In the genomic region with DNA sequence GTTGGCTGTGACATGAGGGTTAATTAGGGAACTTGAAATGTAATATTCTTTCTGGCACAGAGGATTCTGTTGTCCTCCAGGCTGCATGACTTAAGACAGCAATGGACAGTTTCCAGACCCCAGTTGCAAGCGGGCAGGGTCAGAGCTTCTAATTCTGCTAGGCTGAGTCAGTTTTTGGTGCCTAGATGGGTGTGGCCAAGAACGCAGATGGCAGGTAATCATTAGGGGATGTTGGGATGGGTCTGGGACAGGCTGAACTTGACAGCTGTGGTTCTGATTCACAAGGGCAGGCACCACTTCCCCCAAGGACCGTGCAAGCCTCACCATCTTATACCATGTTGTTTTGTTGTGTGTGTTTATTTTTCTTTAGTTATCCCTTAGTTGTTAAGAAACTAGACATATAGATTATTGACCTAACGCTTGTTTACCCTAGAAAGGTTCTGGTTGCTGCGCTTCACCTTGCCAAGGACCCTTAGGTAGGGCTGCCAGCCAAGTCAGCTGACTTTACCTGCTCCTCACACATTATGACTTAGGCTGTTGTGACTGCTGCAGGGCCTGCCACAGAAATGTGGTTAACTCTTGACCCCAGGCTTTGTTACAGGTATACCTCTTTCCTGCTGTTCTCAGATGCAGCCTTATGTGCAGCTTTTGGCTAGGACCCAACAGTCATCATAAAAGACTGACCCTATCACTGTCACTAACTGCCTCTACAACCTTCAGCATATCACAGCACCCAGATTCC, we compare ENCODE assay signal across 13 cellular contexts.
DNase-seq lines count a peak whose midpoint lies in the region; ATAC-seq and TF ChIP-seq lines count a peak whose summit lies in the region.
"Had no signal": no experiment of that assay in that cellular context is flagged by ENCODE, and none has a peak within 500 bp of the region (broad histone marks: within the 10 kb centered on the region; RNA-seq: fewer than 3 reads in every experiment).

No MANE protein-coding gene starts in this region.

- peaks cover 0 to 9% (median 4%) of the 10 kb centered on the region in 3 donors for H3K9me3 Mint-ChIP-seq in T-cell
- H3K9me3 Mint-ChIP-seq in immature natural killer cell = no peaks in the 10 kb centered on the region
- H3K9me3 Mint-ChIP-seq in activated naive CD4-positive, alpha-beta T cell treated with anti-CD3 and anti-CD28 coated beads for 36 hours = no peaks in the 10 kb centered on the region
- H3K9me3 Mint-ChIP-seq: neural progenitor cell had no signal

- CTCF ChIA-PET in T-cell (lab: Charles Lee) = no interaction called here
- CTCF ChIA-PET in activated naive CD4-positive, alpha-beta T cell treated with anti-CD3 and anti-CD28 coated beads for 36 hours (lab: Charles Lee) = interaction anchor here (2.5 kb wide), 1 partner anchor 34 kb away, joined by 11 read pairs; no protein-coding TSS in a partner anchor

- H3K4me3 Mint-ChIP-seq in T-cell (peak overlapping the region in 1 of 3 donors; percentile 8), immature natural killer cell (peak overlapping the region; percentile 2 to 60 (median 43))
- no peak overlapping the region for H3K4me3 Mint-ChIP-seq in activated naive CD4-positive, alpha-beta T cell treated with anti-CD3 and anti-CD28 coated beads for 36 hours
- H3K4me3 Mint-ChIP-seq: neural progenitor cell had no signal

- TF ChIP-seq CTCF in BE2C (IDR thresholded peaks at IDR 0.05; ENCODE audit: low read depth, low read length) = no peak

- peak in 3 of 4 experiments; percentile 39 to 69 (median 53) for ATAC-seq in T-cell (replicated peaks in 1 of 4)

- no peaks in the 10 kb centered on the region for H3K36me3 ChIP-seq in BE2C
- H3K36me3 ChIP-seq: adrenal gland, neural progenitor cell had no signal

- H3K4me1 Mint-ChIP-seq in T-cell = peaks cover 74 to 94% (median 84%) of the 10 kb centered on the region in 3 donors
- H3K4me1 Mint-ChIP-seq in immature natural killer cell = peaks cover 59 to 70% of the 10 kb centered on the region in 2 donors
- peaks cover 79% of the 10 kb centered on the region for H3K4me1 Mint-ChIP-seq in activated naive CD4-positive, alpha-beta T cell treated with anti-CD3 and anti-CD28 coated beads for 36 hours (ENCODE audit: low read depth)

- intact Hi-C loops in activated naive CD4-positive, alpha-beta T cell treated with anti-CD3 and anti-CD28 coated beads for 36 hours (cut with micrococcal nuclease) = no loop called here

- H3K27ac Mint-ChIP-seq in T-cell = peak overlapping the region; percentile 34 to 86
- peak overlapping the region in 5 of 6 donors; percentile 32 to 73 (median 64) for H3K27ac Mint-ChIP-seq in immature natural killer cell
- no peak overlapping the region for H3K27ac Mint-ChIP-seq in activated naive CD4-positive, alpha-beta T cell treated with anti-CD3 and anti-CD28 coated beads for 36 hours
- H3K27ac Mint-ChIP-seq: neural progenitor cell had no signal

- H3K4me1 ChIP-seq in BE2C = peaks cover 6% of the 10 kb centered on the region
- H3K4me1 ChIP-seq: adrenal gland, Caco-2, neural progenitor cell, testis had no signal

- no peaks in the 10 kb centered on the region for H3K27me3 ChIP-seq in BE2C
- H3K27me3 ChIP-seq: adrenal gland, neural progenitor cell, testis had no signal

- H3K4me3 ChIP-seq in BE2C (ENCODE audit: low read depth, low read length) = no peak overlapping the region
- H3K4me3 ChIP-seq: adrenal gland, dorsolateral prefrontal cortex, neural progenitor cell, testis had no signal

- H3K9me3 ChIP-seq in BE2C = no peaks in the 10 kb centered on the region
- H3K9me3 ChIP-seq: adrenal gland, testis had no signal

- H3K36me3 Mint-ChIP-seq in T-cell (peaks cover 28% of the 10 kb centered on the region), immature natural killer cell (no peaks in the 10 kb centered on the region)
- H3K36me3 Mint-ChIP-seq in activated naive CD4-positive, alpha-beta T cell treated with anti-CD3 and anti-CD28 coated beads for 36 hours (ENCODE audit: low read depth) = peaks cover 2% of the 10 kb centered on the region
- H3K36me3 Mint-ChIP-seq: neural progenitor cell had no signal

- DNase-seq in BE2C = peak; percentile 6
- peak; percentile 40 for DNase-seq in COR-L47 (lab: John Stamatoyannopoulos, UW)
- DNase-seq in T-cell = no peak
- DNase-seq in immature natural killer cell = no peak
- no peak for DNase-seq in LoVo (ENCODE audit: low spot score)
- DNase-seq in activated naive CD4-positive, alpha-beta T cell treated with anti-CD3 and anti-CD28 coated beads for 36 hours = no peak
- DNase-seq in stimulated activated CD4-positive, alpha-beta T cell treated with anti-CD3 and anti-CD28 coated beads, Interleukin-12 subunit alpha, Interleukin-12 subunit beta, amount 100 ng/mL, for 4 hours = no peak
- DNase-seq: adrenal gland, Caco-2, dorsolateral prefrontal cortex, RPMI8226, testis had no signal

- H3K27me3 Mint-ChIP-seq in T-cell (no peaks in the 10 kb centered on the region), immature natural killer cell (ENCODE audit: low read depth in 3 of 3) (peaks cover 0 to 2% (median 0%) of the 10 kb centered on the region in 3 donors)
- H3K27me3 Mint-ChIP-seq in activated naive CD4-positive, alpha-beta T cell treated with anti-CD3 and anti-CD28 coated beads for 36 hours (ENCODE audit: low read depth) = no peaks in the 10 kb centered on the region

- POLR2A ChIA-PET in T-cell (lab: Charles Lee) = no interaction called here

Comparison
In these comparisons a context has a peak if more than half of its experiments do, and no peak if none do; other contexts are left out.
1. DNase-seq: peak in BE2C (single experiment) and COR-L47 (single experiment); none in T-cell (0 of 34), immature natural killer cell (0 of 3), LoVo (single experiment), activated naive CD4-positive, alpha-beta T cell treated with anti-CD3 and anti-CD28 coated beads for 36 hours (single experiment) and stimulated activated CD4-positive, alpha-beta T cell treated with anti-CD3 and anti-CD28 coated beads, Interleukin-12 subunit alpha, Interleukin-12 subunit beta, amount 100 ng/mL, for 4 hours (single experiment).